8 cellular contexts compared by ENCODE assay signal in the genomic region with DNA sequence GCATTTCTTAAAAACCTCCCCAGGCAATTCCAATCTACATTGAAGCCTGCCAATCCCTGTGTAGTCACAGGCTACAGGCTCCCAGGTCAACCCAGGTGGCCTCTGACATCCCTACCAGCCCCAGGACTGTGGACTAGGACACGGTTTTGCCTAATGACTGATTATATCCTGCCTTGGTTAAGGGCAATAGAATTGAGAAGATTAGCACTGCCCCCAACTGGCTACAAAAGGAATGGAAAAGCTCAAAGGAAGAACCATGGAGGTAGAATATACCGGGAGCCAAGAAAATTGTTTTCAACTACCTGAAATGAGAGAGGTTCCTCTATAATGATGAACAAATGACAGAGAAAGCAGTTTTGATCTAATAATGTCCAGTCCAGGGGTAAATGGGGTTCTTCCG.
DNase-seq lines count a peak whose midpoint lies in the region; ATAC-seq and TF ChIP-seq lines count a peak whose summit lies in the region.

No MANE protein-coding gene starts in this region.

- no peaks in the 10 kb centered on the region for H3K9me3 ChIP-seq in esophagus squamous epithelium

- H3K27ac ChIP-seq in brain microvascular endothelial cell, result no peak overlapping the region
- no peak overlapping the region for H3K27ac ChIP-seq in esophagus squamous epithelium

- H3K27ac Mint-ChIP-seq in osteocyte (ENCODE audit: unreplicated experiment), result no peak overlapping the region

- H3K4me3 ChIP-seq in brain microvascular endothelial cell (ENCODE audit: low read depth, low read length) (no peak overlapping the region), lower leg skin (ENCODE audit: low read depth, poor library complexity, severe bottlenecking) (no peak overlapping the region), esophagus squamous epithelium (no peak overlapping the region)

- no peaks in the 10 kb centered on the region for H3K36me3 Mint-ChIP-seq in osteocyte (ENCODE audit: unreplicated experiment)

- DNase-seq in GM10266 (ENCODE audit: extremely low spot score) (no peak), HT1080 (ENCODE audit: low read depth) (peak; percentile 24), brain microvascular endothelial cell (peak; percentile 34), osteocyte (ENCODE audit: extremely low spot score, unreplicated experiment) (no peak), lower leg skin (ENCODE audit: low spot score in 2 of 2) (no peak), esophagus squamous epithelium (lab: John Stamatoyannopoulos, UW) (no peak)

- no peaks in the 10 kb centered on the region for H3K27me3 ChIP-seq in brain microvascular endothelial cell (replicated peaks)
- no peaks in the 10 kb centered on the region for H3K27me3 ChIP-seq in esophagus squamous epithelium

- in situ Hi-C loops in brain microvascular endothelial cell (cut with HindIII; ENCODE audit: low pct_ligation_motif_present, low sequenced_read_pairs), result no loop called here

- no peaks in the 10 kb centered on the region for H3K4me1 ChIP-seq in esophagus squamous epithelium

- H3K4me1 Mint-ChIP-seq in osteocyte (ENCODE audit: unreplicated experiment), result no peaks in the 10 kb centered on the region

- 66 to 70% methylated on average over 3 of the region's 3 CpGs for WGBS in lower leg skin, 2 donors
- WGBS in esophagus squamous epithelium, 2 donors, result 49 to 64% methylated on average over 3 of the region's 3 CpGs

- no peaks in the 10 kb centered on the region for H3K27me3 Mint-ChIP-seq in osteocyte (ENCODE audit: unreplicated experiment)

- H3K4me3 Mint-ChIP-seq in osteocyte (ENCODE audit: unreplicated experiment), result no peak overlapping the region

- no peak for ATAC-seq in GM18502 (IDR thresholded peaks at IDR 0.05; ENCODE audit: poor library complexity, unreplicated experiment)
- ATAC-seq in HG02840 (IDR thresholded peaks at IDR 0.05; ENCODE audit: low FRiP score, unreplicated experiment), result no peak

- TF ChIP-seq CTCF in GM10266 (IDR thresholded peaks at IDR 0.05; ENCODE audit: control insufficient read depth, insufficient read depth, low read depth, missing control alignments), result peak; percentile 34
- peak; percentile 65 for TF ChIP-seq CTCF in brain microvascular endothelial cell (IDR thresholded peaks at IDR 0.05; ENCODE audit: low read depth, low read length, missing control alignments)
- TF ChIP-seq CTCF in osteocyte (IDR thresholded peaks at IDR 0.05), result peak; percentile 42
- TF ChIP-seq CTCF in lower leg skin (IDR thresholded peaks at IDR 0.05), result no peak
- TF ChIP-seq CTCF in esophagus squamous epithelium (IDR thresholded peaks at IDR 0.05), result peak in 3 of 6 experiments; percentile 27 to 62 (median 35)

- no peaks in the 10 kb centered on the region for H3K36me3 ChIP-seq in brain microvascular endothelial cell (replicated peaks)
- no peaks in the 10 kb centered on the region for H3K36me3 ChIP-seq in esophagus squamous epithelium

- TF ChIP-seq POLR2A in lower leg skin (IDR thresholded peaks at IDR 0.05) (no peak), esophagus squamous epithelium (IDR thresholded peaks at IDR 0.05) (no peak)

- intact Hi-C loops in lower leg skin (cut with DNase I; ENCODE audit: low total_unique reads) (loop anchor here (2.0 kb wide), 1 partner anchor 32 kb away; no protein-coding TSS in a partner anchor), esophagus squamous epithelium (cut with DNase I) (loop anchor here (10.0 kb wide), 1 partner anchor 280 kb away; no protein-coding TSS in a partner anchor)

- peaks cover 6% of the 10 kb centered on the region for H3K9me3 Mint-ChIP-seq in osteocyte (ENCODE audit: unreplicated experiment)

Comparison
In these comparisons a context has a peak if more than half of its experiments do, and no peak if none do; other contexts are left out.
1. DNase-seq: peak in HT1080 (single experiment) and brain microvascular endothelial cell (single experiment); none in GM10266 (single experiment), osteocyte (single experiment), lower leg skin (0 of 2) and esophagus squamous epithelium (single experiment).
2. CTCF ChIP-seq: peak in GM10266 (single experiment), brain microvascular endothelial cell (single experiment) and osteocyte (single experiment); none in lower leg skin (0 of 3).